ENCODE assay signal across 11 cellular contexts in genomic region chr2:164967781-164968228, GRCh38. TPM values are rescaled to one million over a fixed set of nuclear protein-coding genes. Genes with fewer than 3 reads are reported as not detected.
DNase-seq lines count a peak whose midpoint lies in the region; ATAC-seq and TF ChIP-seq lines count a peak whose summit lies in the region.
"Had no signal": no experiment of that assay in that cellular context is flagged by ENCODE, and none has a peak within 500 bp of the region (broad histone marks: within the 10 kb centered on the region; RNA-seq: fewer than 3 reads in every experiment).

No MANE protein-coding gene starts in this region.

- TF ChIP-seq CTCF in H9 (conservative IDR thresholded peaks at IDR 0.05), result no peak
- no peak for TF ChIP-seq CTCF in WTC11 (IDR thresholded peaks at IDR 0.05)
- no peak for TF ChIP-seq CTCF in hepatocyte (IDR thresholded peaks at IDR 0.05; ENCODE audit: poor library complexity)
- TF ChIP-seq CTCF in esophagus squamous epithelium (IDR thresholded peaks at IDR 0.05), result no peak

- H2AK5ac ChIP-seq in H9 (ENCODE audit: insufficient read length, low read length), result no peak overlapping the region

- POLR2A ChIA-PET in WTC11 (lab: Charles Lee), result no interaction called here

- TF ChIP-seq POLR2A in esophagus squamous epithelium (IDR thresholded peaks at IDR 0.05), result no peak

- H3K36me3 ChIP-seq in hepatocyte (replicated peaks; ENCODE audit: insufficient read depth, low read depth), result no peaks in the 10 kb centered on the region
- no peaks in the 10 kb centered on the region for H3K36me3 ChIP-seq in esophagus squamous epithelium

- H3K4me3 Mint-ChIP-seq in H9 (no peak overlapping the region), WTC11 (no peak overlapping the region)
- H3K4me3 Mint-ChIP-seq in stimulated activated memory B cell treated with anti-CD40 and anti-IgM and Interleukin-4, amounts not matched to agents 10 μg/mL and 1 μg/mL and 100 μg/mL, for 72 hours, result no peak overlapping the region
- H3K4me3 Mint-ChIP-seq: activated naive CD4-positive, alpha-beta T cell treated with anti-CD3 and anti-CD28 coated beads, Interleukin-2, amount 10 ng/mL, durations not matched to agents 7 days and 5 days had no signal

- peaks cover 0 to 3% of the 10 kb centered on the region in 2 experiments; a peak in 2 of 5 replicates for H3K9me3 Mint-ChIP-seq in H9
- peaks cover 16% of the 10 kb centered on the region for H3K9me3 Mint-ChIP-seq in WTC11
- peaks cover 9% of the 10 kb centered on the region for H3K9me3 Mint-ChIP-seq in stimulated activated memory B cell treated with anti-CD40 and anti-IgM and Interleukin-4, amounts not matched to agents 10 μg/mL and 1 μg/mL and 100 μg/mL, for 72 hours

- H3K23ac ChIP-seq in H9 (ENCODE audit: insufficient read length, low read depth, low read length), result no peak overlapping the region

- no peak overlapping the region for H2AFZ ChIP-seq in H9 (ENCODE audit: low read length)
- no peak overlapping the region for H2AFZ ChIP-seq in hepatocyte

- H3K4me3 ChIP-seq in hepatocyte (no peak overlapping the region), esophagus squamous epithelium (no peak overlapping the region)

- no peak overlapping the region for H3K14ac ChIP-seq in H9 (ENCODE audit: insufficient read depth, low read length)

- no peaks in the 10 kb centered on the region for H3K9me2 ChIP-seq in hepatocyte (replicated peaks; ENCODE audit: insufficient read depth)

- H2BK20ac ChIP-seq in H9 (ENCODE audit: low read depth, low read length, poor library complexity, severe bottlenecking), result no peak overlapping the region

- no peak overlapping the region for H3K9ac ChIP-seq in H9 (ENCODE audit: extremely low read depth, insufficient read length, low read length)
- H3K9ac ChIP-seq: KMS-11 had no signal

- H4K5ac ChIP-seq in H9 (ENCODE audit: insufficient read length, low read depth, low read length), result no peak overlapping the region

- no peak overlapping the region for H3T11ph ChIP-seq in H9 (ENCODE audit: low read length)

- H3K79me1 ChIP-seq in H9 (ENCODE audit: insufficient read depth, low read depth, low read length, poor library complexity, severe bottlenecking), result no peaks in the 10 kb centered on the region

- H3K4me2 ChIP-seq in H9 (ENCODE audit: insufficient read depth, insufficient read length, low read length) (no peak overlapping the region), hepatocyte (no peak overlapping the region)
- H3K4me2 ChIP-seq: KMS-11 had no signal

- no peak overlapping the region for H2BK5ac ChIP-seq in H9 (ENCODE audit: insufficient read length, low read length)

- no peak overlapping the region for H2BK120ac ChIP-seq in H9 (ENCODE audit: low read depth, low read length, poor library complexity, severe bottlenecking)

- no peak overlapping the region for H3K18ac ChIP-seq in H9 (ENCODE audit: insufficient read length, low read depth, low read length)

- H3K27me3 Mint-ChIP-seq in H9 (ENCODE audit: low read depth) (no peaks in the 10 kb centered on the region), WTC11 (ENCODE audit: low read depth) (no peaks in the 10 kb centered on the region)
- no peaks in the 10 kb centered on the region for H3K27me3 Mint-ChIP-seq in stimulated activated memory B cell treated with anti-CD40 and anti-IgM and Interleukin-4, amounts not matched to agents 10 μg/mL and 1 μg/mL and 100 μg/mL, for 72 hours
- H3K27me3 Mint-ChIP-seq: activated naive CD4-positive, alpha-beta T cell treated with anti-CD3 and anti-CD28 coated beads, Interleukin-2, amount 10 ng/mL, durations not matched to agents 7 days and 5 days had no signal

- peak; percentile 87 for ATAC-seq in WTC11
- no peak for ATAC-seq in stimulated activated memory B cell treated with anti-CD40 and anti-IgM and Interleukin-4, amounts not matched to agents 10 μg/mL and 1 μg/mL and 100 μg/mL, for 72 hours
- ATAC-seq in HG03039 (IDR thresholded peaks at IDR 0.05; ENCODE audit: unreplicated experiment), result no peak

- H3K79me2 ChIP-seq in H9 (ENCODE audit: insufficient read depth, low read length), result no peaks in the 10 kb centered on the region
- H3K79me2 ChIP-seq in hepatocyte, result no peaks in the 10 kb centered on the region

- DNase-seq in H9, result no peak
- DNase-seq in WTC11 (ENCODE audit: low spot score), result no peak
- DNase-seq in hepatocyte (ENCODE audit: low spot score), result peak; percentile 64
- no peak for DNase-seq in esophagus squamous epithelium (lab: John Stamatoyannopoulos, UW)
- no peak for DNase-seq in GDM1 (lab: John Stamatoyannopoulos, UW)
- DNase-seq in cerebellar nuclear complex (lab: John Stamatoyannopoulos, UW), result no peak
- DNase-seq: activated naive CD4-positive, alpha-beta T cell treated with anti-CD3 and anti-CD28 coated beads, Interleukin-2, amount 10 ng/mL, durations not matched to agents 7 days and 5 days; nucleus accumbens had no signal

- H4K20me1 ChIP-seq in H9 (ENCODE audit: control insufficient read depth, insufficient read depth, insufficient read length), result no peaks in the 10 kb centered on the region
- H4K20me1 ChIP-seq in hepatocyte (ENCODE audit: insufficient read depth, poor library complexity, severe bottlenecking), result no peaks in the 10 kb centered on the region

- no peak overlapping the region for H3K56ac ChIP-seq in H9 (ENCODE audit: insufficient read length, low read depth, low read length)

- no peak overlapping the region for H4K91ac ChIP-seq in H9 (ENCODE audit: insufficient read length, low read depth, low read length)

- H3K27ac Mint-ChIP-seq in H9 (peak overlapping the region in 2 of 3 experiments; percentile 70 to 85; a peak in 3 of 7 replicates), WTC11 (no peak overlapping the region)
- H3K27ac Mint-ChIP-seq in stimulated activated memory B cell treated with anti-CD40 and anti-IgM and Interleukin-4, amounts not matched to agents 10 μg/mL and 1 μg/mL and 100 μg/mL, for 72 hours, result peak overlapping the region; percentile 24

- H3K9me3 ChIP-seq in H9 (ENCODE audit: control insufficient read depth, low read depth, low read length) (no peaks in the 10 kb centered on the region), hepatocyte (ENCODE audit: low read depth) (no peaks in the 10 kb centered on the region), esophagus squamous epithelium (no peaks in the 10 kb centered on the region)

- H4K8ac ChIP-seq in H9 (replicated peaks; ENCODE audit: insufficient read length, low read depth, low read length), result no peak overlapping the region

- no peak overlapping the region for H3K27ac ChIP-seq in H9 (ENCODE audit: insufficient read length, low read depth, low read length)
- H3K27ac ChIP-seq in hepatocyte, result peak overlapping the region; percentile 35
- no peak overlapping the region for H3K27ac ChIP-seq in esophagus squamous epithelium
- H3K27ac ChIP-seq: KMS-11 had no signal

- intact Hi-C loops in esophagus squamous epithelium (cut with DNase I), result no loop called here

- H3K4me1 Mint-ChIP-seq in H9 (peaks cover 12 to 22% of the 10 kb centered on the region in 2 experiments), WTC11 (peaks cover 13% of the 10 kb centered on the region)
- peaks cover 59% of the 10 kb centered on the region for H3K4me1 Mint-ChIP-seq in stimulated activated memory B cell treated with anti-CD40 and anti-IgM and Interleukin-4, amounts not matched to agents 10 μg/mL and 1 μg/mL and 100 μg/mL, for 72 hours
- H3K4me1 Mint-ChIP-seq: activated naive CD4-positive, alpha-beta T cell treated with anti-CD3 and anti-CD28 coated beads, Interleukin-2, amount 10 ng/mL, durations not matched to agents 7 days and 5 days had no signal

- no peak overlapping the region for H2BK15ac ChIP-seq in H9 (ENCODE audit: low read depth, low read length)

- H3K36me3 Mint-ChIP-seq in H9 (ENCODE audit: insufficient read depth in 1 of 3, low read depth in 3 of 3) (peaks cover 0 to 10% (median 1%) of the 10 kb centered on the region in 3 experiments; a peak in 3 of 7 replicates), WTC11 (no peaks in the 10 kb centered on the region; the same call in 1 of the 2 replicates)
- peaks cover 17% of the 10 kb centered on the region for H3K36me3 Mint-ChIP-seq in stimulated activated memory B cell treated with anti-CD40 and anti-IgM and Interleukin-4, amounts not matched to agents 10 μg/mL and 1 μg/mL and 100 μg/mL, for 72 hours
- H3K36me3 Mint-ChIP-seq: activated naive CD4-positive, alpha-beta T cell treated with anti-CD3 and anti-CD28 coated beads, Interleukin-2, amount 10 ng/mL, durations not matched to agents 7 days and 5 days had no signal

- no peak overlapping the region for H2BK12ac ChIP-seq in H9 (ENCODE audit: insufficient read length, low read depth, low read length)

- H3K23me2 ChIP-seq in H9 (ENCODE audit: insufficient read length, low read depth, low read length, poor library complexity, severe bottlenecking), result no peaks in the 10 kb centered on the region

- H3K27me3 ChIP-seq in H9 (ENCODE audit: insufficient read depth, low read length) (no peaks in the 10 kb centered on the region), hepatocyte (no peaks in the 10 kb centered on the region), esophagus squamous epithelium (no peaks in the 10 kb centered on the region)

- CTCF ChIA-PET in WTC11 (lab: Charles Lee), result interaction anchor here (1.5 to 1.7 kb wide), 2 partner anchors 127 to 326 kb away, joined by 3 to 7 read pairs; partner anchors contain the start of gene COBLL1

- no peak overlapping the region for H3K4ac ChIP-seq in H9 (ENCODE audit: low read depth, low read length)

- H3K4me1 ChIP-seq in H9 (ENCODE audit: insufficient read depth, low read length) (peaks cover 3% of the 10 kb centered on the region; the same call in 1 of the 2 replicates), hepatocyte (ENCODE audit: insufficient read depth) (no peaks in the 10 kb centered on the region), esophagus squamous epithelium (peaks cover 0 to 19% (median 13%) of the 10 kb centered on the region in 3 donors)

- WGBS in H9 (ENCODE audit: extremely low coverage, insufficient read length, low lambda C conversion rate), result no CpG with 5 or more reads among the region's 2 CpGs
- WGBS in hepatocyte (ENCODE audit: low lambda C conversion rate, missing lambda C conversion rate), result 66% methylated on average over 2 of the region's 2 CpGs
- 19 to 41% methylated on average over 2 of the region's 2 CpGs for WGBS in esophagus squamous epithelium, 2 donors

TF ChIP-seq in WTC11, 78 proteins besides CTCF, POLR2A, EP300 and RAD21 (continues in another document):
- no peak for TF ChIP-seq IRF2 (CRISPR knock-in tag; IDR thresholded peaks at IDR 0.05; ENCODE audit: borderline replicate concordance, low read depth)

RNA-seq across cellular contexts. Expression of gene SLC38A11, which starts 12.5 kb away (rescaled TPM):
- total RNA-seq in H9 (2021), result not detected in 2 replicates
- not detected in 3 replicates for total RNA-seq in WTC11 (2021)
- 5.1 and 8.4 TPM in 2 replicates for total RNA-seq in hepatocyte
- polyA plus RNA-seq in hepatocyte, result 4.6 and 7.7 TPM in 2 replicates
- total RNA-seq in esophagus squamous epithelium, result 1 to 10 TPM in 1 of 4 donors, under 1 TPM in 2, not detected in 1; 0.47 to 2.5 (median 0.66) TPM
